In the genomic region with DNA sequence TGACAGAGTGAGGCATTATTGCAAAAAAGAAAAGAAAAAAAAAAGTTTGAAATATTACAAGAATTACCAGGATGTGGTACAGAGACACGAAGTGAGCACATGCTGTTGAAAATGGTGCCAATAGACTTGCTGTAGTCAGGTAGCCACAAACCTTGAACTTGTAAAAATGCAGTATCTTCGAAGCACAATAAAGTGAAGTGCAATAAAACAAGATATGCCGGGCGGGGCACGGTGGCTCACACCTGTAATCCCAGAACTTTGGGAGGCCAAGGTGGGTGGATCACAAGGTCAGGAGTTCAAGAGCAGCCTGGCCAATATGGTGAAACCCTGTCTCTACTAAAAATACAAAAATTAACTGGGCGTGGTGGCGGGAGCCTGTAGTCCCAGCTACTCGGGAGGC, we compare ENCODE assay signal across 17 cellular contexts. TPM values are rescaled to one million over a fixed set of nuclear protein-coding genes. Genes with fewer than 3 reads are reported as not detected.
"Had no signal": no experiment of that assay in that cellular context is flagged by ENCODE, and none has a peak within 500 bp of the region (broad histone marks: within the 10 kb centered on the region; RNA-seq: fewer than 3 reads in every experiment).

No MANE protein-coding gene starts in this region.

RNA-seq across cellular contexts. Expression of a gene that starts 28.9 kb away (rescaled TPM):
- total RNA-seq: activated CD4-positive, alpha-beta memory T cell treated with anti-CD3 and anti-CD28 coated beads, Interleukin-2, amount 10 ng/mL, durations not matched to agents 7 days and 5 days; activated CD4-positive, alpha-beta T cell treated with anti-CD3 and anti-CD28 coated beads, Interleukin-2, amount 10 ng/mL, durations not matched to agents 7 days and 5 days; activated naive CD4-positive, alpha-beta T cell treated with anti-CD3 and anti-CD28 coated beads, Interleukin-2, amount 50 U/mL, for 72 hours; activated naive CD8-positive, alpha-beta T cell treated with anti-CD3 and anti-CD28 coated beads, Interleukin-2, amount 10 ng/mL, durations not matched to agents 7 days and 5 days; activated T-cell treated with anti-CD3 and anti-CD28 coated beads, Interleukin-2, amount 50 U/mL, for 72 hours; ascending aorta; breast epithelium; cardiac muscle cell; dermis blood vessel endothelial cell; endothelial cell of umbilical vein; esophagus squamous epithelium; fibroblast of lung; fibroblast of villous mesenchyme; glomerular endothelial cell; T-helper 1 cell treated with Interleukin-12 subunit alpha and Interleukin-12 subunit beta and Interleukin-4 antibody, amounts not matched to agents 30 ng/mL and 1 ng/mL, for 36 hours; T-helper 2 cell treated with Interferon-gamma antibody and Interleukin-4, amounts not matched to agents 100 ng/mL and 5 ng/mL, for 36 hours had no signal
- polyA plus RNA-seq: cardiac muscle cell, endothelial cell of umbilical vein, esophagus, fibroblast of lung had no signal
